In genomic region chr1:211808475-211808874, GRCh38 we compare ENCODE assay signal across 34 cellular contexts.
"Had no signal": no experiment of that assay in that cellular context is flagged by ENCODE, and none has a peak within 500 bp of the region (broad histone marks: within the 10 kb centered on the region; RNA-seq: fewer than 3 reads in every experiment).

No MANE protein-coding gene starts in this region.

- H3K4me3 Mint-ChIP-seq: activated B cell treated with CpG ODN at 0.5 μM for 24 hours; activated CD4-positive, alpha-beta memory T cell treated with anti-CD3 and anti-CD28 coated beads for 36 hours; activated CD4-positive, alpha-beta T cell treated with anti-CD3 and anti-CD28 coated beads, Interleukin-2, amount 10 ng/mL, durations not matched to agents 24 days and 14 days; activated CD8-positive, alpha-beta T cell treated with anti-CD3 and anti-CD28 coated beads for 36 hours; activated naive CD4-positive, alpha-beta T cell treated with anti-CD3 and anti-CD28 coated beads for 36 hours; activated naive CD8-positive, alpha-beta T cell treated with anti-CD3 and anti-CD28 coated beads for 36 hours; activated T-cell treated with anti-CD3 and anti-CD28 coated beads, Interleukin-2, amount 50 U/mL, for 4 hours; activated T-cell treated with anti-CD3 and anti-CD28 coated beads, Interleukin-2, amount 50 U/mL, for 72 hours; activated T-helper 1 cell treated with anti-CD3 and anti-CD28 coated beads, Interleukin-12 subunit alpha, Interleukin-12 subunit beta, Interleukin-2, Interleukin-4 antibody, amounts not matched to agents 30 ng/mL and 10 ng/mL and 1 ng/mL, durations not matched to agents 14 hours and 24 hours and 36 hours; activated T-helper 17 cell treated with anti-CD3 and anti-CD28 coated beads, Interleukin-2, amount 50 U/mL, for 72 hours; T-helper 2 cell treated with Interferon-gamma antibody and Interleukin-4, amounts not matched to agents 5 μg/mL and 100 μg/mL, for 36 hours had no signal

- H3K27ac ChIP-seq: adrenal gland, body of pancreas, brain microvascular endothelial cell, breast epithelium, VCaP had no signal

- H3K36me3 ChIP-seq: brain microvascular endothelial cell, breast epithelium had no signal

- H3K9me3 ChIP-seq: body of pancreas, breast epithelium had no signal

- H3K9me3 Mint-ChIP-seq: activated CD4-positive, alpha-beta T cell treated with anti-CD3 and anti-CD28 coated beads, Interleukin-2, amount 10 ng/mL, durations not matched to agents 24 days and 14 days; activated T-helper 17 cell treated with anti-CD3 and anti-CD28 coated beads, Interleukin-2, amount 50 U/mL, for 72 hours had no signal

- ATAC-seq: activated CD8-positive, alpha-beta T cell treated with anti-CD3 and anti-CD28 coated beads for 36 hours; activated naive CD4-positive, alpha-beta T cell treated with anti-CD3 and anti-CD28 coated beads, Interleukin-2, amount 50 U/mL, for 72 hours; activated T-cell treated with anti-CD3 and anti-CD28 coated beads, Interleukin-2, amount 50 U/mL, for 4 hours; activated T-cell treated with anti-CD3 and anti-CD28 coated beads, Interleukin-2, amount 50 U/mL, for 72 hours; activated T-helper 17 cell treated with anti-CD3 and anti-CD28 coated beads, Interleukin-2, amount 50 U/mL, for 72 hours; body of pancreas had no signal

- H3K27ac Mint-ChIP-seq: activated B cell treated with CpG ODN at 0.5 μM for 24 hours; activated CD4-positive, alpha-beta memory T cell treated with anti-CD3 and anti-CD28 coated beads for 36 hours; activated CD4-positive, alpha-beta T cell treated with anti-CD3 and anti-CD28 coated beads, Interleukin-2, amount 10 ng/mL, durations not matched to agents 24 days and 14 days; activated CD8-positive, alpha-beta T cell treated with anti-CD3 and anti-CD28 coated beads for 36 hours; activated naive CD4-positive, alpha-beta T cell treated with anti-CD3 and anti-CD28 coated beads for 36 hours; activated naive CD4-positive, alpha-beta T cell treated with anti-CD3 and anti-CD28 coated beads, Interleukin-2, amount 50 U/mL, for 72 hours; activated naive CD8-positive, alpha-beta T cell treated with anti-CD3 and anti-CD28 coated beads for 36 hours; activated T-cell treated with anti-CD3 and anti-CD28 coated beads, Interleukin-2, amount 50 U/mL, for 72 hours; activated T-helper 1 cell treated with anti-CD3 and anti-CD28 coated beads, Interleukin-12 subunit alpha, Interleukin-12 subunit beta, Interleukin-2, Interleukin-4 antibody, amounts not matched to agents 30 ng/mL and 10 ng/mL and 1 ng/mL, durations not matched to agents 14 hours and 24 hours and 36 hours; activated T-helper 17 cell treated with anti-CD3 and anti-CD28 coated beads, Interleukin-2, amount 50 U/mL, for 72 hours; T-helper 2 cell treated with Interferon-gamma antibody and Interleukin-4, amounts not matched to agents 5 μg/mL and 100 μg/mL, for 36 hours had no signal

- H3K4me3 ChIP-seq: adrenal gland, body of pancreas, breast epithelium had no signal

- H3K27me3 ChIP-seq: adrenal gland, body of pancreas, brain microvascular endothelial cell, breast epithelium had no signal

- H3K4me1 ChIP-seq: breast epithelium had no signal

- DNase-seq: activated B cell treated with CpG ODN at 0.5 μM for 24 hours; activated CD4-positive, alpha-beta memory T cell treated with anti-CD3 and anti-CD28 coated beads for 36 hours; activated CD4-positive, alpha-beta T cell treated with anti-CD3 and anti-CD28 coated beads for 4 hours; activated CD4-positive, alpha-beta T cell treated with anti-CD3 and anti-CD28 coated beads, Interleukin-2, amount 10 ng/mL, durations not matched to agents 24 days and 14 days; activated CD4-positive, alpha-beta T cell treated with anti-CD3 and anti-CD28 coated beads, Interleukin-2, amount 50 U/mL, for 1 hour; activated CD4-positive, alpha-beta T cell treated with anti-CD3 and anti-CD28 coated beads, Interleukin-2, amount 50 U/mL, for 4 hours; activated CD4-positive, CD25-positive, alpha-beta regulatory T cell treated with anti-CD3 and anti-CD28 coated beads, Interleukin-2, amount 50 U/mL, for 72 hours; activated CD8-positive, alpha-beta memory T cell treated with anti-CD3 and anti-CD28 coated beads, Interleukin-2, amount 50 U/mL, for 4 hours; activated CD8-positive, alpha-beta T cell treated with anti-CD3 and anti-CD28 coated beads for 36 hours; activated effector memory CD4-positive, alpha-beta T cell treated with anti-CD3 and anti-CD28 coated beads, Interleukin-2, amount 50 U/mL, for 16 hours; activated gamma-delta T cell treated with Interleukin-2 at 50 U/mL for 16 hours; activated naive CD4-positive, alpha-beta T cell; activated naive CD4-positive, alpha-beta T cell treated with anti-CD3 and anti-CD28 coated beads for 36 hours; activated naive CD4-positive, alpha-beta T cell treated with anti-CD3 and anti-CD28 coated beads, Interleukin-2, amount 50 U/mL, for 16 hours; activated naive CD8-positive, alpha-beta T cell treated with anti-CD3 and anti-CD28 coated beads for 36 hours; activated T-cell treated with anti-CD3 and anti-CD28 coated beads for 4 hours; activated T-cell treated with anti-CD3 and anti-CD28 coated beads, Interleukin-2, amount 50 U/mL, for 1 hour; activated T-cell treated with anti-CD3 and anti-CD28 coated beads, Interleukin-2, amount 50 U/mL, for 4 hours; activated T-cell treated with anti-CD3 and anti-CD28 coated beads, Interleukin-2, amount 50 U/mL, for 72 hours; adrenal gland; amniotic stem cell; aorta; body of pancreas; brain microvascular endothelial cell; central memory CD4-positive, alpha-beta T cell; cerebellar nuclear complex; T-helper 2 cell; T-helper 9 cell had no signal

- H3K27me3 Mint-ChIP-seq: activated B cell treated with CpG ODN at 0.5 μM for 24 hours; activated CD4-positive, alpha-beta memory T cell treated with anti-CD3 and anti-CD28 coated beads for 36 hours; activated CD4-positive, alpha-beta T cell treated with anti-CD3 and anti-CD28 coated beads, Interleukin-2, amount 10 ng/mL, durations not matched to agents 24 days and 14 days; activated CD8-positive, alpha-beta T cell treated with anti-CD3 and anti-CD28 coated beads for 36 hours; activated naive CD8-positive, alpha-beta T cell treated with anti-CD3 and anti-CD28 coated beads for 36 hours; activated T-helper 17 cell treated with anti-CD3 and anti-CD28 coated beads, Interleukin-2, amount 50 U/mL, for 72 hours had no signal
